Comparison of ENCODE assay signal across 16 cellular contexts in the genomic region with DNA sequence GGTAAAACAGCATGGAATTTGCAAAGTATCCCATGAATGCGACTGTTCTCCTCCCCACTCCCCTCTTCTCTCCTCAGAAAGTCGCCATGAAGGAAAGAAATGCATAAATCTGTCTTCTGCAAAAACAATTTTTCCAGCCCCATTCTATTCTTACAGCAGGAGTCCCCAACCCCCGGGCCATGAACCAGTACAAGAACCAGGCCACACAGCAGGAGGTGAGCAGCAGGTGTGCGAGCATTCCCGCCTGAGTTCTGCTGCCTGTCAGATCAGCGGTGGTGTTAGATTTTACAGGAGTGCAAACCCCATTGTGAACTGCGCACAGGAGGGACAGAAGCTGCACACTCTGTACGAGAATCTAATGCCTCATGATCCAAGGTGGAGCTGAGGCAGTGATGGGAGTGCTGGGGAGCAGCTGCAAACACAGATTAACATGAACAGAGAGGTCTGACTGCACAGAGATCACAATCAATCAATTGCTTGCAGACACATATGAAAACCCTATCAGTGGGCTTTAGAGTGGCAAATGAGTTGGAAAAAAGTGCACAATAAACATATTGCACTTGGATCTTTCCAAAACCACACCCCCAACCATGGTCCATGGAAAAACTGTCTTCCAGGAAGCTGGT.
"Had no signal": no experiment of that assay in that cellular context is flagged by ENCODE, and none has a peak within 500 bp of the region (broad histone marks: within the 10 kb centered on the region; RNA-seq: fewer than 3 reads in every experiment).

No MANE protein-coding gene starts in this region.

- H3K27ac Mint-ChIP-seq: activated CD4-positive, alpha-beta T cell treated with anti-CD3 and anti-CD28 coated beads for 36 hours; activated CD8-positive, alpha-beta T cell treated with anti-CD3 and anti-CD28 coated beads for 36 hours; T-cell had no signal

- H3K4me1 Mint-ChIP-seq: activated CD4-positive, alpha-beta T cell treated with anti-CD3 and anti-CD28 coated beads for 36 hours; T-cell had no signal

- DNase-seq: activated CD4-positive, alpha-beta T cell treated with anti-CD3 and anti-CD28 coated beads for 36 hours; activated CD8-positive, alpha-beta memory T cell treated with anti-CD3 and anti-CD28 coated beads, Interleukin-2, amount 50 U/mL, for 4 hours; activated CD8-positive, alpha-beta T cell treated with anti-CD3 and anti-CD28 coated beads for 36 hours; activated naive CD4-positive, alpha-beta T cell treated with anti-CD3 and anti-CD28 coated beads, Interleukin-2, amount 50 U/mL, for 16 hours; Karpas-422; MM.1S; NCI-H1105; NCI-H1694 treated with DMSO at 0.1 percent for 48 hours; NCI-H2029 treated with DMSO at 0.1 percent for 48 hours; NCI-H2227 treated with DMSO at 0.1 percent for 48 hours; NCI-H524; NCI-H82; PC-3; SHP77; T-cell had no signal

- H3K36me3 Mint-ChIP-seq: T-cell had no signal

- H3K4me3 Mint-ChIP-seq: activated CD4-positive, alpha-beta T cell treated with anti-CD3 and anti-CD28 coated beads for 36 hours; activated CD8-positive, alpha-beta T cell treated with anti-CD3 and anti-CD28 coated beads for 36 hours; T-cell had no signal

- ATAC-seq: activated CD4-positive, alpha-beta T cell treated with anti-CD3 and anti-CD28 coated beads for 36 hours; activated CD8-positive, alpha-beta T cell treated with anti-CD3 and anti-CD28 coated beads for 36 hours; K562; PC-3; T-cell had no signal
